ENCODE assay signal across 1 cellular context in the genomic region with DNA sequence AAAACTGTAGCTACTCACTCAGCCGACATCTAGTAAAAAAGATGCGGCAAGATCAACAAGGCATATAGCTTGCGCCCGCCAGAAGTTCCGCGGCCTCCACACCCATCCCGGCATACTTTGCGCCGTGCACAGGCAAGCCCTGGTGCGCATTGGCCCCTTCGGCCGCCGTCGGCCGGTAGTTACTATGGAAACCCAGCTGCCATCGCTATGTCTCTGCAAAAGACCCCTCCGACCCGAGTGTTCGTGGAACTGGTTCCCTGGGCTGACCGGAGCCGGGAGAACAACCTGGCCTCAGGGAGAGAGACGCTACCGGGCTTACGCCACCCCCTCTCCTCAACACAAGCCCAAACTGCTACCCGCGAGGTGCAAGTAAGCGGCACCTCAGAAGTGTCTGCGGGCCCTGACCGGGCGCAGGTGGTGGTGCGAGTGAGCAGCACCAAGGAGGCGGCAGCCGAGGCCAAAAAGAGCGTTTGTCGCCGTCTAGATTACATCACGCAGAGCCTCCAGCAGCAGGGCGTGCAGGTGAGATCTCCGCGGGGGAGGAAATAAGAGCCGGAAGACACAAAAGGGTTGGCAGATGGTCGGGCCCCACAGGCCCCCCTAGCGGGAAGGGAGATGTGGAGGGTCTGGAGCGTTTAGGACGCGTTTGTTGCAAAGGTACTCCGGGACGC.
TF ChIP-seq lines count a peak whose summit lies in the region.

A gene with protein sequence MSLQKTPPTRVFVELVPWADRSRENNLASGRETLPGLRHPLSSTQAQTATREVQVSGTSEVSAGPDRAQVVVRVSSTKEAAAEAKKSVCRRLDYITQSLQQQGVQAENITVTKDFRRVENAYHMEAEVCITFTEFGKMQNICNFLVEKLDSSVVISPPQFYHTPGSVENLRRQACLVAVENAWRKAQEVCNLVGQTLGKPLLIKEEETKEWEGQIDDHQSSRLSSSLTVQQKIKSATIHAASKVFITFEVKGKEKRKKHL (plus strand): TSS at position 182 of the 671 bp plus-strand sequence. CDS start 26 bp downstream, at position 208.

TF ChIP-seq in K562, 482 proteins besides CTCF, POLR2A, EP300 and RAD21 (continued from another document):
- TF ChIP-seq, protein P1, sequence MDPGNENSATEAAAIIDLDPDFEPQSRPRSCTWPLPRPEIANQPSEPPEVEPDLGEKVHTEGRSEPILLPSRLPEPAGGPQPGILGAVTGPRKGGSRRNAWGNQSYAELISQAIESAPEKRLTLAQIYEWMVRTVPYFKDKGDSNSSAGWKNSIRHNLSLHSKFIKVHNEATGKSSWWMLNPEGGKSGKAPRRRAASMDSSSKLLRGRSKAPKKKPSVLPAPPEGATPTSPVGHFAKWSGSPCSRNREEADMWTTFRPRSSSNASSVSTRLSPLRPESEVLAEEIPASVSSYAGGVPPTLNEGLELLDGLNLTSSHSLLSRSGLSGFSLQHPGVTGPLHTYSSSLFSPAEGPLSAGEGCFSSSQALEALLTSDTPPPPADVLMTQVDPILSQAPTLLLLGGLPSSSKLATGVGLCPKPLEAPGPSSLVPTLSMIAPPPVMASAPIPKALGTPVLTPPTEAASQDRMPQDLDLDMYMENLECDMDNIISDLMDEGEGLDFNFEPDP (CRISPR knock-in tag; IDR thresholded peaks at IDR 0.05), result no peak
- TF ChIP-seq, protein P2, sequence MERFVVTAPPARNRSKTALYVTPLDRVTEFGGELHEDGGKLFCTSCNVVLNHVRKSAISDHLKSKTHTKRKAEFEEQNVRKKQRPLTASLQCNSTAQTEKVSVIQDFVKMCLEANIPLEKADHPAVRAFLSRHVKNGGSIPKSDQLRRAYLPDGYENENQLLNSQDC (CRISPR knock-in tag; IDR thresholded peaks at IDR 0.05), result no peak
- no peak for TF ChIP-seq ATF1 (CRISPR knock-in tag; IDR thresholded peaks at IDR 0.05)
- peak; percentile 58; the same call in 1 of the 2 replicates for TF ChIP-seq ATF1 (tag; IDR thresholded peaks at IDR 0.05)
- TF ChIP-seq, protein P3, sequence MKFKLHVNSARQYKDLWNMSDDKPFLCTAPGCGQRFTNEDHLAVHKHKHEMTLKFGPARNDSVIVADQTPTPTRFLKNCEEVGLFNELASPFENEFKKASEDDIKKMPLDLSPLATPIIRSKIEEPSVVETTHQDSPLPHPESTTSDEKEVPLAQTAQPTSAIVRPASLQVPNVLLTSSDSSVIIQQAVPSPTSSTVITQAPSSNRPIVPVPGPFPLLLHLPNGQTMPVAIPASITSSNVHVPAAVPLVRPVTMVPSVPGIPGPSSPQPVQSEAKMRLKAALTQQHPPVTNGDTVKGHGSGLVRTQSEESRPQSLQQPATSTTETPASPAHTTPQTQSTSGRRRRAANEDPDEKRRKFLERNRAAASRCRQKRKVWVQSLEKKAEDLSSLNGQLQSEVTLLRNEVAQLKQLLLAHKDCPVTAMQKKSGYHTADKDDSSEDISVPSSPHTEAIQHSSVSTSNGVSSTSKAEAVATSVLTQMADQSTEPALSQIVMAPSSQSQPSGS (CRISPR knock-in tag; IDR thresholded peaks at IDR 0.05), result no peak
- no peak for TF ChIP-seq SRSF7 (optimal IDR thresholded peaks at IDR 0.05; ENCODE audit: low read depth, low read length)
- TF ChIP-seq ZNF707 (CRISPR knock-in tag; conservative IDR thresholded peaks at IDR 0.05), result no peak
- TF ChIP-seq, protein P4, sequence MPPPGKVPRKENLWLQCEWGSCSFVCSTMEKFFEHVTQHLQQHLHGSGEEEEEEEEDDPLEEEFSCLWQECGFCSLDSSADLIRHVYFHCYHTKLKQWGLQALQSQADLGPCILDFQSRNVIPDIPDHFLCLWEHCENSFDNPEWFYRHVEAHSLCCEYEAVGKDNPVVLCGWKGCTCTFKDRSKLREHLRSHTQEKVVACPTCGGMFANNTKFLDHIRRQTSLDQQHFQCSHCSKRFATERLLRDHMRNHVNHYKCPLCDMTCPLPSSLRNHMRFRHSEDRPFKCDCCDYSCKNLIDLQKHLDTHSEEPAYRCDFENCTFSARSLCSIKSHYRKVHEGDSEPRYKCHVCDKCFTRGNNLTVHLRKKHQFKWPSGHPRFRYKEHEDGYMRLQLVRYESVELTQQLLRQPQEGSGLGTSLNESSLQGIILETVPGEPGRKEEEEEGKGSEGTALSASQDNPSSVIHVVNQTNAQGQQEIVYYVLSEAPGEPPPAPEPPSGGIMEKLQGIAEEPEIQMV (tag; conservative IDR thresholded peaks at IDR 0.05; ENCODE audit: low read depth), result no peak
- TF ChIP-seq ATF7 (IDR thresholded peaks at IDR 0.05), result peak; percentile 62
- TF ChIP-seq, protein P5, sequence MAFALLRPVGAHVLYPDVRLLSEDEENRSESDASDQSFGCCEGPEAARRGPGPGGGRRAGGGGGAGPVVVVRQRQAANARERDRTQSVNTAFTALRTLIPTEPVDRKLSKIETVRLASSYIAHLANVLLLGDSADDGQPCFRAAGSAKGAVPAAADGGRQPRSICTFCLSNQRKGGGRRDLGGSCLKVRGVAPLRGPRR (CRISPR knock-in tag; IDR thresholded peaks at IDR 0.05), result no peak
- no peak for TF ChIP-seq RBM25 (IDR thresholded peaks at IDR 0.05; ENCODE audit: low read depth, low read length, severe bottlenecking)
- TF ChIP-seq, protein P6, sequence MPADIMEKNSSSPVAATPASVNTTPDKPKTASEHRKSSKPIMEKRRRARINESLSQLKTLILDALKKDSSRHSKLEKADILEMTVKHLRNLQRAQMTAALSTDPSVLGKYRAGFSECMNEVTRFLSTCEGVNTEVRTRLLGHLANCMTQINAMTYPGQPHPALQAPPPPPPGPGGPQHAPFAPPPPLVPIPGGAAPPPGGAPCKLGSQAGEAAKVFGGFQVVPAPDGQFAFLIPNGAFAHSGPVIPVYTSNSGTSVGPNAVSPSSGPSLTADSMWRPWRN (IDR thresholded peaks at IDR 0.05; ENCODE audit: low read depth), result no peak
- TF ChIP-seq CC2D1A (IDR thresholded peaks at IDR 0.05), result no peak
- TF ChIP-seq ZNF12 (CRISPR knock-in tag; IDR thresholded peaks at IDR 0.05), result no peak
- TF ChIP-seq, protein P7, sequence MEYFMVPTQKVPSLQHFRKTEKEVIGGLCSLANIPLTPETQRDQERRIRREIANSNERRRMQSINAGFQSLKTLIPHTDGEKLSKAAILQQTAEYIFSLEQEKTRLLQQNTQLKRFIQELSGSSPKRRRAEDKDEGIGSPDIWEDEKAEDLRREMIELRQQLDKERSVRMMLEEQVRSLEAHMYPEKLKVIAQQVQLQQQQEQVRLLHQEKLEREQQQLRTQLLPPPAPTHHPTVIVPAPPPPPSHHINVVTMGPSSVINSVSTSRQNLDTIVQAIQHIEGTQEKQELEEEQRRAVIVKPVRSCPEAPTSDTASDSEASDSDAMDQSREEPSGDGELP (CRISPR knock-in tag; IDR thresholded peaks at IDR 0.05; ENCODE audit: borderline replicate concordance), result peak; percentile 51; the same call in 1 of the 2 replicates
